24 cellular contexts compared by ENCODE assay signal in the genomic region with DNA sequence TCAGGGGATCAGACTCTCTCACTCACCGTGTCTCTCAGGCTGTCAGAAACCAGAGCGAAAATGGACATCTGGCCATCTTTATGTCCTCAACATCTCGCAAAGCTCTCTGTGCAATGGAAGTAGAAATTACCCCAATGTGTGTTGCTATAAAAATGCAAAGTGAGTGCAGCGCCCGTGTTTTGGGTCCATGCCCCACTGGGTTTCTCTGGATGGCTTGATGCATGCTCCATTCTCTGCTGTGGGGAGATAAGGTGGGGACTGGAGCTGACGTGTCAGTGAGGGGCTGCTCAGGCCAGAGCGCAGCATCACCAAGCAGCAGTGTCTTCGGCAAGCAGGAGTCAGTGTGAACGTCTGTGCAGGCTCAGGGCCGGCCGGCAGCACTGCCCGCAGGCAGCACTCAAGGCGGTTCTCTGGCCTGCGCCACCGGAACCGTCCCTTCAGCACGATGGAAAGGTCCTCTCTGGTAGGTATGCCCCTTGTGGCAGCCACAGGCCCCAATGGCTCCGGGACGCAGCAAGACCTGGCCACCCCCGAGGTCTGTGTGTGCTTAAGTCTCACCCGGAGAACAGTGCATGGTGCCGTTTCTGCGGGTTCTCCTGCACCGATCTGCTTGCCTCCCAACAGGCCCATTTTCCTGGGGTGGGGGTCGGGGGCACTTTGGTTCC. TPM values are rescaled to one million over a fixed set of nuclear protein-coding genes. Genes with fewer than 3 reads are reported as not detected.
DNase-seq lines count a peak whose midpoint lies in the region; ATAC-seq, FAIRE-seq and TF ChIP-seq lines count a peak whose summit lies in the region.
"Had no signal": no experiment of that assay in that cellular context is flagged by ENCODE, and none has a peak within 500 bp of the region (broad histone marks: within the 10 kb centered on the region; RNA-seq: fewer than 3 reads in every experiment).

No MANE protein-coding gene starts in this region.

- H3K36me3 Mint-ChIP-seq in activated B cell treated with CpG ODN at 0.5 μM for 24 hours (ENCODE audit: low read depth) = peaks cover 42% of the 10 kb centered on the region
- peaks cover 22% of the 10 kb centered on the region for H3K36me3 Mint-ChIP-seq in memory B cell
- H3K36me3 Mint-ChIP-seq: activated naive CD4-positive, alpha-beta T cell treated with anti-CD3 and anti-CD28 coated beads, Interleukin-2, amount 50 U/mL, for 72 hours had no signal

- no peak for TF ChIP-seq EP300 in A549 (IDR thresholded peaks at IDR 0.05)

- 0 out of 3 replicates have a peak, but pooled peaks cover 2% of the 10 kb centered on the region for H3K4me1 ChIP-seq in A549
- H3K4me1 ChIP-seq: HAP-1 had no signal

- H3K4me2 ChIP-seq in A549 = no peak overlapping the region

- ATAC-seq in A549 = peak; percentile 10 to 14; a peak in 1 of 6 replicates
- no peak for ATAC-seq in activated B cell treated with CpG ODN at 0.5 μM for 24 hours (ENCODE audit: low read depth)
- ATAC-seq in memory B cell (ENCODE audit: low read depth) = no peak
- ATAC-seq: activated naive CD4-positive, alpha-beta T cell treated with anti-CD3 and anti-CD28 coated beads, Interleukin-2, amount 50 U/mL, for 72 hours; esophagus mucosa; gastrocnemius medialis; GM12878; stimulated activated effector memory CD8-positive, alpha-beta T cell treated with anti-CD3 and anti-CD28 coated beads, Interleukin-12 subunit alpha, Interleukin-12 subunit beta, amount 100 ng/mL, for 72 hours had no signal

- FAIRE-seq in A549 (lab: Jason Lieb, UNC) = no peak
- no peak for FAIRE-seq in GM12892 (lab: Jason Lieb, UNC)
- FAIRE-seq: GM12878 had no signal

- H3K4me3 Mint-ChIP-seq in activated B cell treated with CpG ODN at 0.5 μM for 24 hours (peak overlapping the region; percentile 8), memory B cell (no peak overlapping the region)

- TF ChIP-seq POLR2A in A549 (IDR thresholded peaks at IDR 0.05; ENCODE audit: low read length) (no peak), GM12892 (IDR thresholded peaks at IDR 0.05; ENCODE audit: low read depth, low read length) (no peak)

- H3K27ac Mint-ChIP-seq in activated B cell treated with CpG ODN at 0.5 μM for 24 hours (peak overlapping the region; percentile 16), memory B cell (peak overlapping the region; percentile 43)
- H3K27ac Mint-ChIP-seq: activated naive CD4-positive, alpha-beta T cell treated with anti-CD3 and anti-CD28 coated beads, Interleukin-2, amount 50 U/mL, for 72 hours; stimulated activated effector memory CD8-positive, alpha-beta T cell treated with anti-CD3 and anti-CD28 coated beads, Interleukin-12 subunit alpha, Interleukin-12 subunit beta, amount 100 ng/mL, for 72 hours had no signal

- DNase-seq in A549 (ENCODE audit: low read depth in 1 of 2, low spot score in 1 of 2) = no peak
- DNase-seq in GM12892 (ENCODE audit: insufficient read length) = peak; percentile 18
- no peak for DNase-seq in activated B cell treated with CpG ODN at 0.5 μM for 24 hours
- DNase-seq in memory B cell (ENCODE audit: low spot score in 2 of 2) = peak in 1 of 2 donors; percentile 14
- DNase-seq in islet precursor cell = no peak
- DNase-seq in GDM1 (lab: John Stamatoyannopoulos, UW) = no peak
- no peak for DNase-seq in pons (ENCODE audit: low spot score)
- DNase-seq in SKM-1 (lab: John Stamatoyannopoulos, UW; ENCODE audit: unreplicated experiment) = no peak
- DNase-seq: activated CD4-positive, CD25-positive, alpha-beta regulatory T cell treated with anti-CD3 and anti-CD28 coated beads, Interleukin-2, amount 50 U/mL, for 72 hours; activated T-cell treated with anti-CD3 and anti-CD28 coated beads, Interleukin-2, amount 50 U/mL, for 48 hours; gastrocnemius medialis; NCI-H1105 treated with DMSO at 0.1 percent for 48 hours; NCI-H524; stimulated activated CD4-positive, alpha-beta T cell treated with anti-CD3 and anti-CD28 coated beads, Interleukin-15, amount 100 ng/mL, for 24 hours; T1000; testis had no signal

- H3K27me3 Mint-ChIP-seq in activated B cell treated with CpG ODN at 0.5 μM for 24 hours = peaks cover 2% of the 10 kb centered on the region
- peaks cover 6% of the 10 kb centered on the region for H3K27me3 Mint-ChIP-seq in memory B cell

- POLR2A ChIA-PET in A549 (lab: Yijun Ruan, JAX) = no interaction called here
- POLR2A ChIA-PET in activated B cell treated with CpG ODN at 0.5 μM for 24 hours (lab: Charles Lee) = no interaction called here

- CTCF ChIA-PET in A549 (lab: Yijun Ruan, JAX) (interaction anchor here (1.1 to 21.5 kb wide), 3 partner anchors 8 to 68 kb away, joined by 3 to 438 read pairs (median 24); a partner anchor contains a TSS), activated B cell treated with CpG ODN at 0.5 μM for 24 hours (lab: Charles Lee) (no interaction called here)

- H3K9me3 Mint-ChIP-seq in activated B cell treated with CpG ODN at 0.5 μM for 24 hours (no peaks in the 10 kb centered on the region), memory B cell (no peaks in the 10 kb centered on the region)
- H3K9me3 Mint-ChIP-seq: activated naive CD4-positive, alpha-beta T cell treated with anti-CD3 and anti-CD28 coated beads, Interleukin-2, amount 50 U/mL, for 72 hours; stimulated activated effector memory CD8-positive, alpha-beta T cell treated with anti-CD3 and anti-CD28 coated beads, Interleukin-12 subunit alpha, Interleukin-12 subunit beta, amount 100 ng/mL, for 72 hours had no signal

- TF ChIP-seq RAD21 in A549 (conservative IDR thresholded peaks at IDR 0.05 in 1 of 2, IDR thresholded peaks at IDR 0.05 in 1 of 2) = no peak

- no peaks in the 10 kb centered on the region for H3K9me3 ChIP-seq in A549
- H3K9me3 ChIP-seq: BLaER1 treated with 17β-estradiol and CSF1 and Interleukin-3, amounts not matched to agents 10 nM and 100 nM; gastrocnemius medialis; HAP-1; testis had no signal

- H3K4me1 Mint-ChIP-seq in activated B cell treated with CpG ODN at 0.5 μM for 24 hours = peaks cover 26% of the 10 kb centered on the region
- H3K4me1 Mint-ChIP-seq in memory B cell = peaks cover 11% of the 10 kb centered on the region

- no peak overlapping the region for H3K27ac ChIP-seq in A549
- H3K27ac ChIP-seq: BLaER1 treated with 17β-estradiol and CSF1 and Interleukin-3, amounts not matched to agents 10 nM and 100 nM; gastrocnemius medialis; testis had no signal

- no peak overlapping the region for H3K4me3 ChIP-seq in A549
- H3K4me3 ChIP-seq: gastrocnemius medialis, GM12878, HAP-1, testis had no signal

- 86% methylated on average over 23 of the region's 25 CpGs for WGBS in A549 (ENCODE audit: missing lambda C conversion rate)

- TF ChIP-seq CTCF in A549 (IDR thresholded peaks at IDR 0.05) = no peak
- no peak for TF ChIP-seq CTCF in activated B cell treated with CpG ODN at 0.5 μM for 24 hours (IDR thresholded peaks at IDR 0.05)

- intact Hi-C loops in activated B cell treated with CpG ODN at 0.5 μM for 24 hours (cut with micrococcal nuclease) = loop anchor here (2.0 to 5.0 kb wide), 2 partner anchors 29 to 68 kb away; no protein-coding TSS in a partner anchor

TF ChIP-seq in A549, 52 proteins besides CTCF, POLR2A, EP300 and RAD21:
- TF ChIP-seq NR3C1 (IDR thresholded peaks at IDR 0.05) (no peak), HDAC2 (IDR thresholded peaks at IDR 0.05) (no peak), EHMT2 (IDR thresholded peaks at IDR 0.05; ENCODE audit: low read depth) (no peak), KDM1A (IDR thresholded peaks at IDR 0.05; ENCODE audit: low read depth) (no peak), CHD2 (IDR thresholded peaks at IDR 0.05; ENCODE audit: low read length, partially characterized antibody) (no peak), RFX5 (IDR thresholded peaks at IDR 0.05) (no peak)

RNA-seq across cellular contexts. Expression of a gene that starts 30.2 kb away (rescaled TPM):
- polyA plus RNA-seq in A549 (2011; rRNA removed) = 0.19 and 0.44 TPM in 2 replicates
- 0.12 and 0.13 TPM in 2 replicates for polyA plus RNA-seq in A549 (2012; cell fraction: cytosol; rRNA removed)
- 1.1 and 1.3 TPM in 2 replicates for polyA plus RNA-seq in A549 (2012; cell fraction: nucleus; rRNA removed)
- 0.17 to 0.28 TPM (median 0.18 TPM) in 3 replicates for polyA plus RNA-seq in A549 (2017; fragmentation: RNase III; extraction: RNeasy Plus Mini Kit Qiagen cat#74134 plus additional on column Dnase treatment)
- 1.0 and 1.4 TPM in 2 replicates for polyA minus RNA-seq in A549 (2011; rRNA and poly(A)+ RNA removed)
- 0.19 TPM for polyA plus RNA-seq in GM12892 (2012; ENCODE audit: missing spikeins)
- 0.33 and 0.49 TPM in 2 replicates for total RNA-seq in activated B cell treated with CpG ODN at 0.5 μM for 24 hours
- total RNA-seq: activated CD8-positive, alpha-beta memory T cell treated with anti-CD3 and anti-CD28 coated beads for 36 hours; activated naive CD4-positive, alpha-beta T cell treated with anti-CD3 and anti-CD28 coated beads, Interleukin-2, amount 50 U/mL, for 72 hours; GM12878; HT1080 had no signal

RNA-seq across cellular contexts. Expression of a gene that starts 38.1 kb away (rescaled TPM):
- polyA plus RNA-seq in A549 (2011; rRNA removed) (65.6 and 105 TPM in 2 replicates), A549 (2017; fragmentation: RNase III; extraction: RNeasy Plus Mini Kit Qiagen cat#74134 plus additional on column Dnase treatment) (42.5 to 45.1 TPM (median 45.0 TPM) in 3 replicates)
- 26.2 and 28.3 TPM in 2 replicates for polyA plus RNA-seq in A549 (2012; cell fraction: cytosol; rRNA removed)
- polyA plus RNA-seq in A549 (2012; cell fraction: nucleus; rRNA removed) = 34.2 and 37.4 TPM in 2 replicates
- polyA minus RNA-seq in A549 (2011; rRNA and poly(A)+ RNA removed) = 32.4 and 36.7 TPM in 2 replicates
- polyA plus RNA-seq in GM12892 (2012; ENCODE audit: missing spikeins) = 46.7 TPM
- 47.5 and 52.7 TPM in 2 replicates for total RNA-seq in activated B cell treated with CpG ODN at 0.5 μM for 24 hours

Comparison
In these comparisons a context has a peak if more than half of its experiments do, and no peak if none do; other contexts are left out.
1. ATAC-seq: peak in A549 (2 of 2); none in activated B cell treated with CpG ODN at 0.5 μM for 24 hours (single experiment) and memory B cell (single experiment).